1 cellular context compared by ENCODE assay signal in the genomic region with DNA sequence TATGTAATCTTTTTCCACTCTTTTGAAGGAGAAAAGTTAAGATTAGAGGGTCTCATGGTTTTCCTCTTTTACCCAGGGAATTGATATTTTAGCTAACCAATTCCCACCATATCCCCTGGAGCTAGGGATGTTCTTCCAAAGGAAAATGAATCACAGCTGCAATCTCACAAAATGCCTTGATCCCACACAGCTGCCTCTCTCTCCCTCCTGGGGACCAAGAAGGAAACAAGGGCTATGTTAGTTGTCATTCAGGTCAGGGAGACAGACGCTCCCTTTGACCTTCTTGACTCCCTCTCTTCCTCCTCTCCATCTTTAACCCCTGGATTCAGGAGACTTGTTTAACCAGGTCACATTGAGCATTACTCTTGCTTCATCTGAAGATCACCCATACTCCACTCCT.
TF ChIP-seq lines count a peak whose summit lies in the region.

No MANE protein-coding gene starts in this region.

TF ChIP-seq in HEK293T, 16 proteins besides CTCF, POLR2A, EP300 and RAD21 (continued from another document):
- TF ChIP-seq HDGF (IDR thresholded peaks at IDR 0.05; ENCODE audit: borderline replicate concordance) (no peak), FOXK2 (IDR thresholded peaks at IDR 0.05) (no peak), ELF4 (IDR thresholded peaks at IDR 0.05) (no peak), FOXM1 (IDR thresholded peaks at IDR 0.05; ENCODE audit: borderline replicate concordance) (no peak), ZNF384 (IDR thresholded peaks at IDR 0.05) (no peak), LEF1 (IDR thresholded peaks at IDR 0.05; ENCODE audit: borderline replicate concordance) (no peak), SUZ12 (IDR thresholded peaks at IDR 0.05) (no peak)
